Comparison of ENCODE assay signal across 14 cellular contexts in the genomic region with DNA sequence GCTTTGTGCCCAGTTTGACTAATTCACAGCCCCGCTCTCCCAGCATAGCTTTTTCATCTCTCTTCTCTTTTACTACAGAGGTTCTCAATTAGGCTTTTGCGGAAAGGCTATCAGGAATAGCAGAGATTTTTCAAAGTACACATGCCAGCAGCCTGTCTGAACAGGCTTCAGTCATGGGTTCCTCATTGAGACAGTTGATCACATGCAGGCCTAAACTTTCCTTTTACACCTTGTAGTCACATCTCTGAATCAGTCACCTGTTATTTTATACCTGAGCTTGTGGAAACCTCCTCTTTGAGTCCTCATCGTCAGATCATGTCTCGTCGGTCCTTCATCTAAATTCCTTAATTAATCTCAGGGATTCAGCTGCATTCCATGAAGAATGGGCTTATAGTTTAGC.
"Had no signal": no experiment of that assay in that cellular context is flagged by ENCODE, and none has a peak within 500 bp of the region (broad histone marks: within the 10 kb centered on the region; RNA-seq: fewer than 3 reads in every experiment).

No MANE protein-coding gene starts in this region.

- H2AFZ ChIP-seq: parathyroid adenoma had no signal

- H3K27ac ChIP-seq: adrenal gland, parathyroid adenoma, skin epidermis, transverse colon had no signal

- ATAC-seq: activated CD8-positive, alpha-beta T cell treated with anti-CD3 and anti-CD28 coated beads, Interleukin-2, amount 10 ng/mL, durations not matched to agents 7 days and 5 days had no signal

- H3K9me3 ChIP-seq: adrenal gland, transverse colon had no signal

- H3K36me3 ChIP-seq: adrenal gland, transverse colon had no signal

- H3K27me3 ChIP-seq: adrenal gland, transverse colon had no signal

- DNase-seq: activated CD4-positive, alpha-beta T cell treated with anti-CD3 and anti-CD28 coated beads for 4 hours; activated CD8-positive, alpha-beta memory T cell treated with anti-CD3 and anti-CD28 coated beads, Interleukin-2, amount 50 U/mL, for 48 hours; activated CD8-positive, alpha-beta T cell treated with anti-CD3 and anti-CD28 coated beads, Interleukin-2, amount 10 ng/mL, durations not matched to agents 7 days and 5 days; activated naive CD4-positive, alpha-beta T cell treated with anti-CD3 and anti-CD28 coated beads for 36 hours; central memory CD4-positive, alpha-beta T cell; cortex of kidney; effector memory CD4-positive, alpha-beta T cell; erythroblast; hippocampal formation; transverse colon had no signal

- H3K4me1 ChIP-seq: parathyroid adenoma, transverse colon had no signal

- H3K4me3 ChIP-seq: adrenal gland, lung, skin epidermis, transverse colon had no signal

- H3K79me2 ChIP-seq: parathyroid adenoma had no signal

- H3K9ac ChIP-seq: parathyroid adenoma had no signal
